1 cellular context compared by ENCODE assay signal in genomic region chr16:30741461-30741914, GRCh38.
A peak's percentile ranks its signal among the peaks of the same experiment; 100 is the strongest.
TF ChIP-seq lines count a peak whose summit lies in the region.

No MANE protein-coding gene starts in this region.

TF ChIP-seq in liver, 16 proteins besides CTCF, POLR2A, EP300 and RAD21 (continued from another document):
- TF ChIP-seq REST (IDR thresholded peaks at IDR 0.05) (peak; percentile 13), HNF4A (conservative IDR thresholded peaks at IDR 0.05) (peak; percentile 4 to 28), HNF4G (IDR thresholded peaks at IDR 0.05) (no peak), YY1 (IDR thresholded peaks at IDR 0.05) (peak; percentile 18)
